Comparison of ENCODE assay signal across 11 cellular contexts in genomic region chr1:202642212-202642611, GRCh38.
DNase-seq lines count a peak whose midpoint lies in the region; TF ChIP-seq lines count a peak whose summit lies in the region.
"Had no signal": no experiment of that assay in that cellular context is flagged by ENCODE, and none has a peak within 500 bp of the region (broad histone marks: within the 10 kb centered on the region; RNA-seq: fewer than 3 reads in every experiment).

No MANE protein-coding gene starts in this region.

- 27% methylated on average over 15 of the region's 20 CpGs for whole genome bisulfite sequencing in esophagus muscularis mucosa

- peaks cover 26% of the 10 kb centered on the region for H3K27me3 Mint-ChIP-seq in Caco-2 (ENCODE audit: insufficient read depth, unreplicated experiment)

- POLR2A ChIA-PET in Caco-2 (lab: Charles Lee) = no interaction called here

- no TSS peak for BruUV-seq in Caco-2 (replicated peaks; lab: Mats Ljungman, UMichigan)

- no peaks in the 10 kb centered on the region for H3K79me2 ChIP-seq in neural cell (replicated peaks; ENCODE audit: insufficient read depth, low read length)

- no peaks in the 10 kb centered on the region for H3K9me2 ChIP-seq in neural cell (ENCODE audit: insufficient read depth, low read length)

- peak overlapping the region; percentile 77 for H3K4me3 Mint-ChIP-seq in Caco-2 (ENCODE audit: unreplicated experiment)
- H3K4me3 Mint-ChIP-seq: activated T-helper 1 cell treated with anti-CD3 and anti-CD28 coated beads, Interleukin-12 subunit alpha, Interleukin-12 subunit beta, Interleukin-2, Interleukin-4 antibody, amounts not matched to agents 30 ng/mL and 10 ng/mL and 1 ng/mL, durations not matched to agents 14 hours and 24 hours and 36 hours had no signal

- TF ChIP-seq RAD21 in neural cell (conservative IDR thresholded peaks at IDR 0.05) = no peak

- H3F3A ChIP-seq in neural cell (ENCODE audit: insufficient read depth, low read length, poor library complexity, severe bottlenecking) = no peaks in the 10 kb centered on the region

- no peak for TF ChIP-seq EP300 in esophagus muscularis mucosa (IDR thresholded peaks at IDR 0.05)
- TF ChIP-seq EP300 in neural cell (conservative IDR thresholded peaks at IDR 0.05; ENCODE audit: poor library complexity, severe bottlenecking) = no peak

- peaks cover 32% of the 10 kb centered on the region for H3K4me1 Mint-ChIP-seq in Caco-2 (ENCODE audit: low read depth, unreplicated experiment)

- intact Hi-C loops in Caco-2 (cut with micrococcal nuclease; ENCODE audit: unreplicated experiment) (no loop called here), esophagus muscularis mucosa (cut with DNase I) (no loop called here)

- no peaks in the 10 kb centered on the region for H3K36me3 ChIP-seq in Caco-2 (ENCODE audit: control insufficient read depth, insufficient read depth, low read length)
- H3K36me3 ChIP-seq in NT2/D1 (ENCODE audit: insufficient read depth, insufficient read length, low read length) = no peaks in the 10 kb centered on the region
- no peaks in the 10 kb centered on the region for H3K36me3 ChIP-seq in esophagus muscularis mucosa
- no peaks in the 10 kb centered on the region for H3K36me3 ChIP-seq in neural cell (ENCODE audit: insufficient read depth, low read length)
- H3K36me3 ChIP-seq: upper lobe of left lung had no signal

- H3K27ac Mint-ChIP-seq in Caco-2 (ENCODE audit: unreplicated experiment) = no peak overlapping the region
- H3K27ac Mint-ChIP-seq: activated T-helper 1 cell treated with anti-CD3 and anti-CD28 coated beads, Interleukin-12 subunit alpha, Interleukin-12 subunit beta, Interleukin-2, Interleukin-4 antibody, amounts not matched to agents 30 ng/mL and 10 ng/mL and 1 ng/mL, durations not matched to agents 14 hours and 24 hours and 36 hours had no signal

- H3K4me1 ChIP-seq in Caco-2 (peaks cover 20% of the 10 kb centered on the region), NT2/D1 (ENCODE audit: insufficient read depth, insufficient read length) (peaks cover 34% of the 10 kb centered on the region), esophagus muscularis mucosa (peaks cover 21 to 27% (median 25%) of the 10 kb centered on the region in 4 donors)

- CTCF ChIA-PET in Caco-2 (lab: Charles Lee) = no interaction called here

- H3K27me3 ChIP-seq in Caco-2 (replicated peaks; ENCODE audit: control insufficient read depth, insufficient read depth, low read length) (peaks cover 2% of the 10 kb centered on the region), NT2/D1 (ENCODE audit: insufficient read depth, insufficient read length) (peaks cover 56% of the 10 kb centered on the region), esophagus muscularis mucosa (peaks cover 4 to 88% (median 26%) of the 10 kb centered on the region in 4 donors), neural cell (ENCODE audit: insufficient read depth, low read depth, low read length) (peaks cover 65% of the 10 kb centered on the region)

- peak overlapping the region; percentile 53 for H3K4me3 ChIP-seq in Caco-2 (ENCODE audit: low read depth, low read length)
- peak overlapping the region; percentile 63 for H3K4me3 ChIP-seq in NT2/D1 (ENCODE audit: insufficient read length, low read depth)
- peak overlapping the region; percentile 42 to 55 (median 47) for H3K4me3 ChIP-seq in esophagus muscularis mucosa
- peak overlapping the region; percentile 65 for H3K4me3 ChIP-seq in neural cell (ENCODE audit: low read length)

- no peaks in the 10 kb centered on the region for H4K20me1 ChIP-seq in neural cell (ENCODE audit: insufficient read depth)

- DNase-seq in Caco-2 = no peak
- DNase-seq in NT2/D1 (ENCODE audit: low read depth, low spot score) = no peak
- no peak for DNase-seq in esophagus muscularis mucosa (ENCODE audit: extremely low spot score)
- no peak for DNase-seq in NCI-H187 (lab: John Stamatoyannopoulos, UW)
- no peak for DNase-seq in NCI-H2227 (lab: John Stamatoyannopoulos, UW; ENCODE audit: unreplicated experiment)
- no peak for DNase-seq in NCI-H446 (lab: John Stamatoyannopoulos, UW)
- no peak for DNase-seq in activated CD4-positive, alpha-beta T cell treated with anti-CD3 and anti-CD28 coated beads, Interleukin-2, amount 50 U/mL, for 48 hours
- DNase-seq: MV-4-11 had no signal

- no peak for TF ChIP-seq POLR2A in esophagus muscularis mucosa (IDR thresholded peaks at IDR 0.05; ENCODE audit: low read depth)

- no peak for TF ChIP-seq CTCF in Caco-2 (IDR thresholded peaks at IDR 0.05; ENCODE audit: insufficient read depth in 1 of 2, low read depth in 1 of 2, low read length in 1 of 2, severe bottlenecking in 1 of 2, unreplicated experiment in 1 of 2)
- TF ChIP-seq CTCF in esophagus muscularis mucosa (IDR thresholded peaks at IDR 0.05) = no peak
- TF ChIP-seq CTCF in neural cell (IDR thresholded peaks at IDR 0.05; ENCODE audit: poor library complexity, severe bottlenecking) = no peak

- no peak overlapping the region for H2AFZ ChIP-seq in neural cell (ENCODE audit: low read depth, low read length)

- H3K4me2 ChIP-seq in neural cell (ENCODE audit: low read length) = no peak overlapping the region

- no peaks in the 10 kb centered on the region for H3K36me3 Mint-ChIP-seq in Caco-2 (ENCODE audit: insufficient read depth, unreplicated experiment)

- no peaks in the 10 kb centered on the region for H3K9me3 Mint-ChIP-seq in Caco-2 (ENCODE audit: unreplicated experiment)
- H3K9me3 Mint-ChIP-seq: activated T-helper 1 cell treated with anti-CD3 and anti-CD28 coated beads, Interleukin-12 subunit alpha, Interleukin-12 subunit beta, Interleukin-2, Interleukin-4 antibody, amounts not matched to agents 30 ng/mL and 10 ng/mL and 1 ng/mL, durations not matched to agents 14 hours and 24 hours and 36 hours had no signal

- no peaks in the 10 kb centered on the region for H3K9me3 ChIP-seq in Caco-2
- H3K9me3 ChIP-seq in NT2/D1 (ENCODE audit: insufficient read depth, low read length) = no peaks in the 10 kb centered on the region
- H3K9me3 ChIP-seq in esophagus muscularis mucosa = no peaks in the 10 kb centered on the region
- no peaks in the 10 kb centered on the region for H3K9me3 ChIP-seq in neural cell (ENCODE audit: low read length)
- H3K9me3 ChIP-seq: upper lobe of left lung had no signal

- H3K27ac ChIP-seq in esophagus muscularis mucosa (replicated peaks in 1 of 4) = no peak overlapping the region
- no peak overlapping the region for H3K27ac ChIP-seq in neural cell (ENCODE audit: low read length)
- H3K27ac ChIP-seq: upper lobe of left lung had no signal

- peak overlapping the region; percentile 82 for H3K9ac ChIP-seq in NT2/D1 (ENCODE audit: insufficient read length, low read depth)
- H3K9ac ChIP-seq in neural cell (ENCODE audit: low read length) = no peak overlapping the region

TF ChIP-seq in neural cell, 6 proteins besides CTCF, POLR2A, EP300 and RAD21:
- TF ChIP-seq MXI1 (conservative IDR thresholded peaks at IDR 0.05; ENCODE audit: poor library complexity, severe bottlenecking) = no peak
- no peak for TF ChIP-seq POLR2AphosphoS5 (IDR thresholded peaks at IDR 0.05)
- no peak for TF ChIP-seq TAF1 (IDR thresholded peaks at IDR 0.05; ENCODE audit: low read depth)
- no peak for TF ChIP-seq SMC3 (conservative IDR thresholded peaks at IDR 0.05; ENCODE audit: poor library complexity)
- no peak for TF ChIP-seq EZH2 (IDR thresholded peaks at IDR 0.05; ENCODE audit: borderline replicate concordance, insufficient read depth, low read length, poor library complexity, severe bottlenecking)
- no peak for TF ChIP-seq REST (IDR thresholded peaks at IDR 0.05; ENCODE audit: borderline replicate concordance)
